ENCODE assay signal across 1 cellular context in genomic region chr15:29759596-29759995, GRCh38.
TF ChIP-seq lines count a peak whose summit lies in the region.

No MANE protein-coding gene starts in this region.

TF ChIP-seq in WTC11, 78 proteins besides CTCF, POLR2A, EP300 and RAD21 (continued from another document):
- no peak for TF ChIP-seq STAT6 (CRISPR knock-in tag; conservative IDR thresholded peaks at IDR 0.05; ENCODE audit: low read depth)
- no peak for TF ChIP-seq PREB (CRISPR knock-in tag; IDR thresholded peaks at IDR 0.05; ENCODE audit: borderline replicate concordance)
- no peak for TF ChIP-seq RORB (CRISPR knock-in tag; IDR thresholded peaks at IDR 0.05)
- no peak for TF ChIP-seq ZNF232 (CRISPR knock-in tag; IDR thresholded peaks at IDR 0.05)
- no peak for TF ChIP-seq FOXJ3 (CRISPR knock-in tag; IDR thresholded peaks at IDR 0.05; ENCODE audit: borderline replicate concordance)
- TF ChIP-seq TCF7 (CRISPR knock-in tag; IDR thresholded peaks at IDR 0.05; ENCODE audit: low read depth) = no peak
- no peak for TF ChIP-seq ATF2 (CRISPR knock-in tag; IDR thresholded peaks at IDR 0.05; ENCODE audit: borderline replicate concordance, low read depth)
- no peak for TF ChIP-seq NFE2L1 (CRISPR knock-in tag; IDR thresholded peaks at IDR 0.05)
- TF ChIP-seq PRDM15 (CRISPR knock-in tag; IDR thresholded peaks at IDR 0.05) = no peak
- no peak for TF ChIP-seq SMAD4 (CRISPR knock-in tag; IDR thresholded peaks at IDR 0.05)
- TF ChIP-seq NR1H2 (CRISPR knock-in tag; IDR thresholded peaks at IDR 0.05) = no peak
TF ChIP-seq in WTC11: peak in this region for 0.
